In genomic region chr17:5473906-5474305, GRCh38 we compare ENCODE assay signal across 21 cellular contexts.
"Had no signal": no experiment of that assay in that cellular context is flagged by ENCODE, and none has a peak within 500 bp of the region (broad histone marks: within the 10 kb centered on the region; RNA-seq: fewer than 3 reads in every experiment).

No MANE protein-coding gene starts in this region.

- H3K9me2 ChIP-seq: SK-N-SH had no signal

- H3K4me2 ChIP-seq: SK-N-SH had no signal

- H3K9me3 ChIP-seq: SK-N-SH had no signal

- H3K9ac ChIP-seq: SK-N-SH had no signal

- H3K27ac ChIP-seq: RWPE1 had no signal

- ATAC-seq: HepG2, Panc1 had no signal

- DNase-seq: IMR-90, Karpas-422, KG1, MM.1S, NCI-H1092 treated with DMSO at 0.1 percent for 48 hours, NCI-H1436, NCI-H187, NCI-H2029, NCI-H2081 treated with DMSO at 0.1 percent for 48 hours, NCI-H2171, NCI-H226, NCI-H446, NCI-H510A, NCI-H524 treated with DMSO at 0.1 percent for 48 hours, NCI-H69, NCI-H774, SHP77, SK-N-SH had no signal
